Comparison of ENCODE assay signal across 12 cellular contexts in the genomic region with DNA sequence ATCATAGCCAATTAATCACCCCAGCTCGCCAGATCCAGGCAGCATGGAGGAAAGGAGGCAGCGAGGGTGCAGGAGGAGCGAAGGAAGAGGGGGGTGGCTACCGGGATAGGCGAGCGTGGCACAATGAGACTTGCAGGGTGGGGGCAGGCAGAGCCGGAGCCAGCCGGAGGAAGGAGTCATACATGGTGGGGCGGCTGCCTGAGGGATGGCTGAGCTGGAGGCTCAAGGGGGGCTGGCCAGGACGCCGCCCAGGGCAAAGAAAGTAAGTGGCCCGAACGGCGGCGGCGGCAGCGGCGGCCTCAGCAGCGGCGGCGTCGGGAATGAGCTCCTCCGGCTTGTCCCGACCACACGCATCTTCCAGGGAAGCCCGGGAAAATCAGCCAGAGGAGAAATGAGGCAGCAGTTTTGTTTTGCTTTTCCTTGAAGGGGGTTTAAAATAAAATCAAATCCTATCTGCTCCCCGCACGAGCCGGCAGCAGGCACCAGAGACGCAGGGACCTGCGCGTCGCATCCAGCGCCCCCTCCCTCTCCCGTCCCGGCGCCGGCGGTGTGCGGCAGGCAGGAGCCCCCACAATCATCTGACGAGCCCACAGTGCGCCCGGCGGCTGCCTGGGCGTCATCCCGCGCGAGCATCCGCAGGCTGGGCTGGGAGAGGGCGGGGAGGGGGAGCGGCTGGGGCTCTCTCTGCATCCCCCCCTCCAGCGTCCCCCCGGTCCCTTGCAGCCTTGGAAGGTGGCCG.
DNase-seq lines count a peak whose midpoint lies in the region; ATAC-seq and TF ChIP-seq lines count a peak whose summit lies in the region.
"Had no signal": no experiment of that assay in that cellular context is flagged by ENCODE, and none has a peak within 500 bp of the region (broad histone marks: within the 10 kb centered on the region; RNA-seq: fewer than 3 reads in every experiment).

No MANE protein-coding gene starts in this region.

- TF ChIP-seq POLR2A in adrenal gland (IDR thresholded peaks at IDR 0.05) (no peak), sigmoid colon (IDR thresholded peaks at IDR 0.05) (no peak)

- WGBS in adrenal gland, 4 donors = 5 to 27% (median 11%) methylated on average over 24 to 54 of the region's 54 CpGs
- 31 to 81% methylated on average over 54 of the region's 54 CpGs for WGBS in sigmoid colon, 2 donors

- H3K27me3 ChIP-seq in adrenal gland (peaks cover 17% of the 10 kb centered on the region), sigmoid colon (peaks cover 4 to 33% (median 10%) of the 10 kb centered on the region in 3 donors), PC-9 (ENCODE audit: insufficient read depth, low read depth) (no peaks in the 10 kb centered on the region)

- H3K27ac ChIP-seq in adrenal gland = peak overlapping the region in 1 of 5 donors; percentile 34
- no peak overlapping the region for H3K27ac ChIP-seq in sigmoid colon
- no peak overlapping the region for H3K27ac ChIP-seq in PC-9

- H3K9me3 ChIP-seq in adrenal gland (replicated peaks in 1 of 3) (no peaks in the 10 kb centered on the region), sigmoid colon (no peaks in the 10 kb centered on the region), PC-9 (ENCODE audit: insufficient read depth, low read depth) (no peaks in the 10 kb centered on the region)

- TF ChIP-seq CTCF in adrenal gland (IDR thresholded peaks at IDR 0.05) (no peak), sigmoid colon (IDR thresholded peaks at IDR 0.05) (no peak), omental fat pad (IDR thresholded peaks at IDR 0.05) (no peak), PC-9 (conservative IDR thresholded peaks at IDR 0.05) (no peak)

- intact Hi-C loops in adrenal gland (cut with DNase I) (no loop called here), sigmoid colon (cut with DNase I) (no loop called here), PC-9 (cut with micrococcal nuclease; ENCODE audit: unreplicated experiment) (no loop called here)

- in situ Hi-C loops in G401 (cut with HindIII; ENCODE audit: low sequenced_read_pairs) = no loop called here

- no peaks in the 10 kb centered on the region for H3K79me2 ChIP-seq in PC-9 (ENCODE audit: low read depth)

- POLR2A ChIA-PET in PC-9 (lab: Charles Lee; ENCODE audit: unreplicated experiment) = no interaction called here

- DNase-seq in G401 (ENCODE audit: low spot score) = peak; percentile 23
- DNase-seq in adrenal gland = peak in 4 of 7 donors; percentile 3 to 65 (median 24)
- peak; percentile 91 for DNase-seq in hepatic stellate cell (ENCODE audit: low spot score)
- no peak for DNase-seq in sigmoid colon
- DNase-seq in omental fat pad (ENCODE audit: low spot score) = no peak
- DNase-seq in NCI-H146 (lab: John Stamatoyannopoulos, UW) = no peak
- no peak for DNase-seq in PC-9
- no peak for DNase-seq in stimulated activated CD4-positive, alpha-beta T cell treated with anti-CD3 and anti-CD28 coated beads, Interleukin-1b, Interleukin-23, amount 100 ng/mL, for 48 hours
- DNase-seq: activated T-cell treated with anti-CD3 and anti-CD28 coated beads, Interleukin-2, amount 50 U/mL, for 4 hours; erythroblast; SHP77 treated with DMSO at 0.1 percent for 48 hours had no signal

- CTCF ChIA-PET in PC-9 (lab: Charles Lee) = no interaction called here

- peaks cover 27% of the 10 kb centered on the region for H4K20me1 ChIP-seq in PC-9 (ENCODE audit: insufficient read depth)

- no peak overlapping the region for H2AFZ ChIP-seq in PC-9

- ATAC-seq in omental fat pad (ENCODE audit: low FRiP score) = no peak
- ATAC-seq: K562 had no signal

- no peak overlapping the region for H3K4me2 ChIP-seq in PC-9

- H3K4me1 ChIP-seq in adrenal gland (replicated peaks in 1 of 2) = peaks cover 4 to 7% of the 10 kb centered on the region in 2 donors
- H3K4me1 ChIP-seq in sigmoid colon = peaks cover 0 to 18% (median 17%) of the 10 kb centered on the region in 4 donors
- no peaks in the 10 kb centered on the region for H3K4me1 ChIP-seq in PC-9 (replicated peaks; ENCODE audit: insufficient read depth)

- BruUV-seq in PC-9 (replicated peaks; lab: Mats Ljungman, UMichigan) = no TSS peak

- no peaks in the 10 kb centered on the region for H3K9me2 ChIP-seq in PC-9 (ENCODE audit: insufficient read depth)

- no peaks in the 10 kb centered on the region for H3F3A ChIP-seq in PC-9 (ENCODE audit: insufficient read depth, low read depth)

- TF ChIP-seq EP300 in sigmoid colon (IDR thresholded peaks at IDR 0.05) = no peak

- no peaks in the 10 kb centered on the region for H3K36me3 ChIP-seq in adrenal gland (replicated peaks in 1 of 2)
- no peaks in the 10 kb centered on the region for H3K36me3 ChIP-seq in sigmoid colon
- no peaks in the 10 kb centered on the region for H3K36me3 ChIP-seq in PC-9 (ENCODE audit: low read depth)

- peak overlapping the region in 2 of 4 donors; percentile 1 to 31 for H3K4me3 ChIP-seq in adrenal gland
- H3K4me3 ChIP-seq in sigmoid colon = peak overlapping the region in 3 of 4 donors; percentile 28 to 40 (median 37)
- no peak overlapping the region for H3K4me3 ChIP-seq in PC-9
- H3K4me3 ChIP-seq: K562 had no signal

Comparison
In these comparisons a context has a peak if more than half of its experiments do, and no peak if none do; other contexts are left out.
1. DNase-seq: peak in G401 (single experiment), adrenal gland (4 of 7) and hepatic stellate cell (single experiment); none in sigmoid colon (single experiment), omental fat pad (single experiment), NCI-H146 (single experiment), PC-9 (0 of 2) and stimulated activated CD4-positive, alpha-beta T cell treated with anti-CD3 and anti-CD28 coated beads, Interleukin-1b, Interleukin-23, amount 100 ng/mL, for 48 hours (single experiment).